In genomic region chr17:64230551-64231408, GRCh38 we compare ENCODE assay signal across 12 cellular contexts. TPM values are rescaled to one million over a fixed set of nuclear protein-coding genes. Genes with fewer than 3 reads are reported as not detected.
DNase-seq lines count a peak whose midpoint lies in the region; ATAC-seq and TF ChIP-seq lines count a peak whose summit lies in the region.
"Had no signal": no experiment of that assay in that cellular context is flagged by ENCODE, and none has a peak within 500 bp of the region (broad histone marks: within the 10 kb centered on the region; RNA-seq: fewer than 3 reads in every experiment).

No MANE protein-coding gene starts in this region.

- H3K27ac Mint-ChIP-seq in activated T-cell treated with anti-CD3 and anti-CD28 coated beads, Interleukin-2, amount 50 U/mL, for 72 hours, result no peak overlapping the region
- H3K27ac Mint-ChIP-seq: activated naive CD4-positive, alpha-beta T cell treated with anti-CD3 and anti-CD28 coated beads, Interleukin-2, amount 50 U/mL, for 24 hours had no signal

- DNase-seq in EL (peak; percentile 95), astrocyte of the spinal cord (ENCODE audit: low read depth, low spot score) (peak; percentile 93), heart right ventricle (no peak), skeletal muscle cell (ENCODE audit: low read depth) (peak; percentile 75), activated gamma-delta T cell (lab: John Stamatoyannopoulos, UW) (no peak)
- DNase-seq in activated T-cell treated with anti-CD3 and anti-CD28 coated beads, Interleukin-2, amount 50 U/mL, for 72 hours, result no peak
- DNase-seq: DMS153, NCI-H2029, T-helper 2 cell had no signal

- no peaks in the 10 kb centered on the region for H3K27me3 Mint-ChIP-seq in activated T-cell treated with anti-CD3 and anti-CD28 coated beads, Interleukin-2, amount 50 U/mL, for 72 hours (ENCODE audit: low read depth)
- H3K27me3 Mint-ChIP-seq: activated naive CD4-positive, alpha-beta T cell treated with anti-CD3 and anti-CD28 coated beads, Interleukin-2, amount 50 U/mL, for 24 hours had no signal

- H3K27ac ChIP-seq in heart right ventricle, result peak overlapping the region; percentile 35 to 70 (median 50)

- 80 to 81% methylated on average over 4 of the region's 4 CpGs for WGBS in heart right ventricle, 2 donors

- no peaks in the 10 kb centered on the region for H3K36me3 Mint-ChIP-seq in activated T-cell treated with anti-CD3 and anti-CD28 coated beads, Interleukin-2, amount 50 U/mL, for 72 hours (ENCODE audit: insufficient read depth in 2 of 2)

- H3K27me3 ChIP-seq in heart right ventricle, result no peaks in the 10 kb centered on the region

- intact Hi-C loops in heart right ventricle (cut with DNase I), result no loop called here

- no peaks in the 10 kb centered on the region for H3K9me3 Mint-ChIP-seq in activated T-cell treated with anti-CD3 and anti-CD28 coated beads, Interleukin-2, amount 50 U/mL, for 72 hours
- H3K9me3 Mint-ChIP-seq: activated naive CD4-positive, alpha-beta T cell treated with anti-CD3 and anti-CD28 coated beads, Interleukin-2, amount 50 U/mL, for 24 hours had no signal

- H3K4me3 ChIP-seq in astrocyte of the spinal cord (ENCODE audit: low read depth, low read length) (no peak overlapping the region), heart right ventricle (no peak overlapping the region), skeletal muscle cell (ENCODE audit: low read depth, low read length) (no peak overlapping the region)

- H3K4me1 ChIP-seq in heart right ventricle, result peaks cover 0 to 50% (median 36%) of the 10 kb centered on the region in 9 donors

- peak; percentile 39 to 78 (median 64) for ATAC-seq in heart right ventricle
- ATAC-seq in HG02852 (IDR thresholded peaks at IDR 0.05; ENCODE audit: unreplicated experiment), result no peak
- no peak for ATAC-seq in GM19455 (IDR thresholded peaks at IDR 0.05; ENCODE audit: unreplicated experiment)
- no peak for ATAC-seq in activated T-cell treated with anti-CD3 and anti-CD28 coated beads, Interleukin-2, amount 50 U/mL, for 72 hours (replicated peaks in 1 of 2)

- in situ Hi-C loops in astrocyte of the spinal cord (cut with HindIII; ENCODE audit: low sequenced_read_pairs), result no loop called here

- H3K9me3 ChIP-seq in heart right ventricle, result no peaks in the 10 kb centered on the region

- H3K4me1 Mint-ChIP-seq in activated T-cell treated with anti-CD3 and anti-CD28 coated beads, Interleukin-2, amount 50 U/mL, for 72 hours (ENCODE audit: low read depth), result peaks cover 11% of the 10 kb centered on the region

- no peaks in the 10 kb centered on the region for H3K36me3 ChIP-seq in heart right ventricle

- TF ChIP-seq CTCF in astrocyte of the spinal cord (IDR thresholded peaks at IDR 0.05; ENCODE audit: low read depth, low read length) (no peak), heart right ventricle (IDR thresholded peaks at IDR 0.05) (no peak)

- no peak overlapping the region for H3K4me3 Mint-ChIP-seq in activated T-cell treated with anti-CD3 and anti-CD28 coated beads, Interleukin-2, amount 50 U/mL, for 72 hours
- H3K4me3 Mint-ChIP-seq: activated naive CD4-positive, alpha-beta T cell treated with anti-CD3 and anti-CD28 coated beads, Interleukin-2, amount 50 U/mL, for 24 hours had no signal

RNA-seq across cellular contexts. Expression of gene TEX2, which starts 32.3 kb away (rescaled TPM):
- total RNA-seq in heart right ventricle, result 10 to 100 TPM; 44.2 to 60.5 (median 55.3) TPM
- 10 to 100 TPM; 15.9 to 22.3 TPM for polyA plus RNA-seq in heart right ventricle
- 10 to 100 TPM; 10.5 to 15.7 TPM for total RNA-seq in activated T-cell treated with anti-CD3 and anti-CD28 coated beads, Interleukin-2, amount 50 U/mL, for 72 hours

Comparison
In these comparisons a context has a peak if more than half of its experiments do, and no peak if none do; other contexts are left out.
1. DNase-seq: peak in EL (single experiment), astrocyte of the spinal cord (single experiment) and skeletal muscle cell (single experiment); none in heart right ventricle (0 of 2), activated gamma-delta T cell (single experiment) and activated T-cell treated with anti-CD3 and anti-CD28 coated beads, Interleukin-2, amount 50 U/mL, for 72 hours (0 of 2).
2. ATAC-seq: peak in heart right ventricle (8 of 8); none in HG02852 (single experiment), GM19455 (single experiment) and activated T-cell treated with anti-CD3 and anti-CD28 coated beads, Interleukin-2, amount 50 U/mL, for 72 hours (0 of 2).